In the genomic region with DNA sequence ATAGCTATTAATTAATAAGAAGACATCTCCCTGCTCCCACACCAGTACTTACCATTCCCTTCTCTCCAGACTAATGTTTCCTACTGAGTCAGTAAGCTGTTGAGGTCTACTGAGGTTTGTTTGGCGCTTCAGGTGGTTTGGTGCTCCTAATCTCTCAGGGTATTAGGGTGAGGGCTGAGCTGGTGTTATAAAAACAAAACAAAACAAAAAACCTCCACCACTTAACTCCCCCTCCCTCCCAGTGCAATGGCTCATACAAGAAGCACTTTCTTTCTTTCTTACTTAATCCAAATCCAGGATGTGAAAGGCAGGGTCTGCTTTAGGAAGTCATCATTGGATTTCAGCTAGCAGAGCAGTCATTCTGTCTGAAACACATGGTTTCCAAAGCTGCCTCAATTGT, we compare ENCODE assay signal across 37 cellular contexts. TPM values are rescaled to one million over a fixed set of nuclear protein-coding genes. Genes with fewer than 3 reads are reported as not detected.
DNase-seq lines count a peak whose midpoint lies in the region; ATAC-seq and TF ChIP-seq lines count a peak whose summit lies in the region.
"Had no signal": no experiment of that assay in that cellular context is flagged by ENCODE, and none has a peak within 500 bp of the region (broad histone marks: within the 10 kb centered on the region; RNA-seq: fewer than 3 reads in every experiment).

No MANE protein-coding gene starts in this region.

- POLR2A ChIA-PET in WTC11 (lab: Charles Lee), result no interaction called here

- peak overlapping the region; percentile 0 to 69 for H3K27ac Mint-ChIP-seq in activated naive CD4-positive, alpha-beta T cell treated with anti-CD3 and anti-CD28 coated beads, Interleukin-2, amount 50 U/mL, for 72 hours
- H3K27ac Mint-ChIP-seq in WTC11 (no peak overlapping the region), type B pancreatic cell (no peak overlapping the region)
- H3K27ac Mint-ChIP-seq: activated CD4-positive, alpha-beta T cell treated with anti-CD3 and anti-CD28 coated beads for 36 hours; activated CD8-positive, alpha-beta T cell treated with anti-CD3 and anti-CD28 coated beads for 36 hours; activated naive CD8-positive, alpha-beta T cell treated with anti-CD3 and anti-CD28 coated beads, Interleukin-2, amount 50 U/mL, for 24 hours; memory B cell; stimulated activated naive CD8-positive, alpha-beta T cell treated with anti-CD3 and anti-CD28 coated beads, Interleukin-15, Interleukin-2, amounts not matched to agents 100 ng/mL and 50 ng/mL, for 24 hours had no signal

- no peaks in the 10 kb centered on the region for H3K36me3 Mint-ChIP-seq in activated naive CD4-positive, alpha-beta T cell treated with anti-CD3 and anti-CD28 coated beads, Interleukin-2, amount 50 U/mL, for 72 hours
- H3K36me3 Mint-ChIP-seq in WTC11, result no peaks in the 10 kb centered on the region
- peaks cover 5% of the 10 kb centered on the region for H3K36me3 Mint-ChIP-seq in type B pancreatic cell
- H3K36me3 Mint-ChIP-seq: memory B cell had no signal

- H3K4me3 ChIP-seq in fibroblast of the aortic adventitia (ENCODE audit: low read depth, low read length), result no peak overlapping the region
- H3K4me3 ChIP-seq: A549, left lung, PC-9, right atrium auricular region, smooth muscle cell, testis had no signal

- CTCF ChIA-PET in WTC11 (lab: Charles Lee), result interaction anchor here (2.6 kb wide), 1 partner anchor 201 kb away, joined by 10 read pairs; no protein-coding TSS in a partner anchor

- no peaks in the 10 kb centered on the region for H3K27me3 Mint-ChIP-seq in WTC11 (ENCODE audit: low read depth)
- no peaks in the 10 kb centered on the region for H3K27me3 Mint-ChIP-seq in type B pancreatic cell
- H3K27me3 Mint-ChIP-seq: activated CD4-positive, alpha-beta T cell treated with anti-CD3 and anti-CD28 coated beads for 36 hours; activated CD8-positive, alpha-beta T cell treated with anti-CD3 and anti-CD28 coated beads for 36 hours; activated naive CD8-positive, alpha-beta T cell treated with anti-CD3 and anti-CD28 coated beads, Interleukin-2, amount 50 U/mL, for 24 hours; CD4-positive, CD25-positive, alpha-beta regulatory T cell; memory B cell; stimulated activated naive CD8-positive, alpha-beta T cell treated with anti-CD3 and anti-CD28 coated beads, Interleukin-15, Interleukin-2, amounts not matched to agents 100 ng/mL and 50 ng/mL, for 24 hours; T-helper 17 cell had no signal

- TF ChIP-seq CTCF in fibroblast of the aortic adventitia (IDR thresholded peaks at IDR 0.05; ENCODE audit: insufficient read depth, low read length), result no peak
- no peak for TF ChIP-seq CTCF in WTC11 (IDR thresholded peaks at IDR 0.05)
- TF ChIP-seq CTCF in type B pancreatic cell (conservative IDR thresholded peaks at IDR 0.05), result no peak

- no peak for DNase-seq in activated naive CD4-positive, alpha-beta T cell treated with anti-CD3 and anti-CD28 coated beads, Interleukin-2, amount 50 U/mL, for 72 hours (ENCODE audit: low spot score in 2 of 2)
- no peak for DNase-seq in activated naive CD4-positive, alpha-beta T cell (lab: John Stamatoyannopoulos, UW)
- DNase-seq in amniotic epithelial cell (ENCODE audit: low read depth), result peak; percentile 21
- peak; percentile 12 for DNase-seq in fibroblast of the aortic adventitia (ENCODE audit: low read depth)
- no peak for DNase-seq in WTC11 (ENCODE audit: low spot score)
- no peak for DNase-seq in type B pancreatic cell (ENCODE audit: extremely low spot score, unreplicated experiment)
- DNase-seq: activated CD4-positive, alpha-beta T cell treated with anti-CD3 and anti-CD28 coated beads for 36 hours; activated CD8-positive, alpha-beta memory T cell treated with anti-CD3 and anti-CD28 coated beads, Interleukin-2, amount 50 U/mL, for 48 hours; activated CD8-positive, alpha-beta T cell treated with anti-CD3 and anti-CD28 coated beads for 36 hours; activated effector memory CD4-positive, alpha-beta T cell treated with Interleukin-2 at 50 U/mL for 16 hours; activated naive CD8-positive, alpha-beta T cell treated with anti-CD3 and anti-CD28 coated beads, Interleukin-2, amount 50 U/mL, for 24 hours; AML-193; brain microvascular endothelial cell; cerebellar nuclear complex; DND-41; glutamatergic neuron; islet precursor cell; KBM-7; left lung; MM.1S; NCI-H1105 treated with DMSO at 0.1 percent for 48 hours; NCI-H1930; NCI-H526; PC-9; T-helper 17 cell; testis had no signal

- ATAC-seq in activated naive CD4-positive, alpha-beta T cell treated with anti-CD3 and anti-CD28 coated beads, Interleukin-2, amount 50 U/mL, for 72 hours, result no peak
- ATAC-seq in WTC11 (no peak), HG03097 (IDR thresholded peaks at IDR 0.05; ENCODE audit: low FRiP score, unreplicated experiment) (no peak), GM21360 (IDR thresholded peaks at IDR 0.05; ENCODE audit: unreplicated experiment) (no peak)
- ATAC-seq: A549; activated CD4-positive, alpha-beta T cell treated with anti-CD3 and anti-CD28 coated beads for 36 hours; activated CD8-positive, alpha-beta T cell treated with anti-CD3 and anti-CD28 coated beads for 36 hours; activated naive CD8-positive, alpha-beta T cell treated with anti-CD3 and anti-CD28 coated beads, Interleukin-2, amount 50 U/mL, for 24 hours; left lung; Right ventricle myocardium inferior; SK-N-SH treated with all-trans-retinoic acid at 6 μM for 48 hours; T-helper 17 cell had no signal

- H3K4me3 Mint-ChIP-seq in WTC11 (no peak overlapping the region), type B pancreatic cell (no peak overlapping the region)
- H3K4me3 Mint-ChIP-seq: activated CD4-positive, alpha-beta T cell treated with anti-CD3 and anti-CD28 coated beads for 36 hours; activated CD8-positive, alpha-beta T cell treated with anti-CD3 and anti-CD28 coated beads for 36 hours; activated naive CD8-positive, alpha-beta T cell treated with anti-CD3 and anti-CD28 coated beads, Interleukin-2, amount 50 U/mL, for 24 hours; memory B cell; neural crest cell; stimulated activated naive CD8-positive, alpha-beta T cell treated with anti-CD3 and anti-CD28 coated beads, Interleukin-15, Interleukin-2, amounts not matched to agents 100 ng/mL and 50 ng/mL, for 24 hours; T-helper 17 cell had no signal

- H3K4me1 Mint-ChIP-seq in WTC11, result no peaks in the 10 kb centered on the region; the same call in 1 of the 2 replicates
- H3K4me1 Mint-ChIP-seq in type B pancreatic cell (ENCODE audit: unreplicated experiment), result peaks cover 36% of the 10 kb centered on the region

- no peaks in the 10 kb centered on the region for H3K9me3 Mint-ChIP-seq in activated naive CD4-positive, alpha-beta T cell treated with anti-CD3 and anti-CD28 coated beads, Interleukin-2, amount 50 U/mL, for 72 hours
- H3K9me3 Mint-ChIP-seq in WTC11 (no peaks in the 10 kb centered on the region), type B pancreatic cell (no peaks in the 10 kb centered on the region)
- H3K9me3 Mint-ChIP-seq: activated CD8-positive, alpha-beta T cell treated with anti-CD3 and anti-CD28 coated beads for 36 hours; activated naive CD8-positive, alpha-beta T cell treated with anti-CD3 and anti-CD28 coated beads, Interleukin-2, amount 50 U/mL, for 24 hours; CD4-positive, CD25-positive, alpha-beta regulatory T cell; memory B cell; neural crest cell; stimulated activated naive CD8-positive, alpha-beta T cell treated with anti-CD3 and anti-CD28 coated beads, Interleukin-15, Interleukin-2, amounts not matched to agents 100 ng/mL and 50 ng/mL, for 24 hours had no signal

TF ChIP-seq in WTC11, 78 proteins besides CTCF, POLR2A, EP300 and RAD21 (continues in another document):
- TF ChIP-seq, protein P1, sequence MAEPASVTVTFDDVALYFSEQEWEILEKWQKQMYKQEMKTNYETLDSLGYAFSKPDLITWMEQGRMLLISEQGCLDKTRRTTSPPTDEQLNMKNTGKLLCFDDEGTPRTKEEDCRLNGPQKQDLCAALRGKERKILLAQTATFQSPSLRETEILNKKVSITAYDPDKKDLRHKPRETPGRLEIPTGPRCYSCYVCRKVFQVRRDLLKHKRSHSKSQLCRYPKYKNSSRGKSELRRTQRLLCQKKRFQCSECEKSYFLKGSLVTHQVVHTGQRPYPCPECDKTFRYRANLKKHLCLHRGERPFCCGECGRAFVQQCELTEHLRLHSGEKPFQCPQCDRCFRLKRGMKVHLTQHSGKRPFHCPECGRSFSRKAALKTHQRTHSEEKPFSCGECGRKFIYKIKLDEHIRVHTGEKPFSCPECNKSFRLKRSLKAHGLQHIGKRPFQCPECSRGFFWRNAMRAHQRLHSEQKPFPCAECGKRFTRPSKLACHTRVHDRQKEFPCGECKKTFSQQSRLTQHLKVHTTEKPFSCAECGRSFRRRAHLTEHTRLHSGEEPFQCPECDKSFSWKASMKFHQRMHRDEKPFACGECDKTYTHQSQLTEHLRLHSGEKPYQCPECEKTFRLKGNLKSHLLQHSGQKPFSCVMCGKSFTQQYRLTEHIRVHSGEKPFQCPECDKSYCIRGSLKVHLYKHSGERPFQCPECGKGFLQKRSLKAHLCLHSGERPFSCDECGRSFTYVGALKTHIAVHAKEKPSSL (CRISPR knock-in tag; conservative IDR thresholded peaks at IDR 0.05), result no peak
- TF ChIP-seq TCF7 (CRISPR knock-in tag; IDR thresholded peaks at IDR 0.05; ENCODE audit: low read depth), result no peak

RNA-seq across cellular contexts. Expression of gene CSTPP1, which starts 15.3 kb away (rescaled TPM):
- total RNA-seq in activated naive CD4-positive, alpha-beta T cell treated with anti-CD3 and anti-CD28 coated beads, Interleukin-2, amount 50 U/mL, for 72 hours, result 10 to 100 TPM; 12.5 to 29.2 TPM
- total RNA-seq in fibroblast of the aortic adventitia (ENCODE audit: low replicate concordance) (24.6 and 34.9 TPM in 2 replicates), WTC11 (2021) (23.6 to 27.6 TPM (median 27.5 TPM) in 3 replicates), type B pancreatic cell (ENCODE audit: low replicate concordance) (34.0 and 44.4 TPM in 2 replicates)

RNA-seq across cellular contexts. Expression of gene LRP4, which starts 33.5 kb away (rescaled TPM):
- under 1 TPM in 1 of 2 donors, not detected in 1; 0.18 TPM for total RNA-seq in activated naive CD4-positive, alpha-beta T cell treated with anti-CD3 and anti-CD28 coated beads, Interleukin-2, amount 50 U/mL, for 72 hours
- 4.7 and 9.7 TPM in 2 replicates for total RNA-seq in fibroblast of the aortic adventitia (ENCODE audit: low replicate concordance)
- total RNA-seq in WTC11 (2021), result 27.6 to 39.5 TPM (median 28.0 TPM) in 3 replicates
- total RNA-seq in type B pancreatic cell (ENCODE audit: low replicate concordance), result 12.8 and 46.9 TPM in 2 replicates
- total RNA-seq: T-helper 17 cell had no signal

Comparison
In these comparisons a context has a peak if more than half of its experiments do, and no peak if none do; other contexts are left out.
1. DNase-seq: peak in amniotic epithelial cell (single experiment) and fibroblast of the aortic adventitia (single experiment); none in activated naive CD4-positive, alpha-beta T cell treated with anti-CD3 and anti-CD28 coated beads, Interleukin-2, amount 50 U/mL, for 72 hours (0 of 2), activated naive CD4-positive, alpha-beta T cell (0 of 4), WTC11 (single experiment) and type B pancreatic cell (single experiment).
2. H3K27ac Mint-ChIP-seq: peak in activated naive CD4-positive, alpha-beta T cell treated with anti-CD3 and anti-CD28 coated beads, Interleukin-2, amount 50 U/mL, for 72 hours (2 of 2); none in WTC11 (single experiment) and type B pancreatic cell (single experiment).